ENCODE assay signal across 12 cellular contexts in genomic region chr16:3645504-3646347, GRCh38. TPM values are rescaled to one million over a fixed set of nuclear protein-coding genes. Genes with fewer than 3 reads are reported as not detected.
A peak's percentile ranks its signal among the peaks of the same experiment; 100 is the strongest.
DNase-seq lines count a peak whose midpoint lies in the region; ATAC-seq and TF ChIP-seq lines count a peak whose summit lies in the region.
"Had no signal": no experiment of that assay in that cellular context is flagged by ENCODE, and none has a peak within 500 bp of the region (broad histone marks: within the 10 kb centered on the region; RNA-seq: fewer than 3 reads in every experiment).

No MANE protein-coding gene starts in this region.

- no peak overlapping the region for H3K4me3 Mint-ChIP-seq in T-cell
- H3K4me3 Mint-ChIP-seq: naive B cell had no signal

- H3K36me3 ChIP-seq in psoas muscle (ENCODE audit: insufficient read depth in 1 of 2, low read depth in 1 of 2) = peaks cover 0 to 19% of the 10 kb centered on the region in 2 donors

- CTCF ChIA-PET in T-cell (lab: Charles Lee) = no interaction called here

- POLR2A ChIA-PET in T-cell (lab: Charles Lee) = no interaction called here

- intact Hi-C loops in psoas muscle (cut with DNase I) = no loop called here

- no peaks in the 10 kb centered on the region for H3K27me3 ChIP-seq in psoas muscle (ENCODE audit: insufficient read depth in 3 of 3, low read length in 2 of 3)
- H3K27me3 ChIP-seq: SJSA1 had no signal

- H3K36me3 Mint-ChIP-seq in T-cell = peaks cover 15% of the 10 kb centered on the region

- H3K9me3 ChIP-seq in psoas muscle = no peaks in the 10 kb centered on the region
- H3K9me3 ChIP-seq: SJSA1 had no signal

- peak; percentile 34 to 56 (median 44) for ATAC-seq in psoas muscle
- ATAC-seq in T-cell (replicated peaks in 1 of 4) = no peak
- no peak for ATAC-seq in GM21526 (IDR thresholded peaks at IDR 0.05; ENCODE audit: low FRiP score, unreplicated experiment)
- ATAC-seq: stimulated activated naive CD8-positive, alpha-beta T cell treated with anti-CD3 and anti-CD28 coated beads, Interleukin-15, Interleukin-2, amounts not matched to agents 100 U/mL and 50 U/mL, for 24 hours had no signal

- WGBS in psoas muscle, 3 donors = 52 to 66% (median 58%) methylated on average over 19 of the region's 19 CpGs

- H3K27ac Mint-ChIP-seq in T-cell = no peak overlapping the region
- H3K27ac Mint-ChIP-seq: activated T-helper 2 cell treated with anti-CD3 and anti-CD28 coated beads, Interferon-gamma antibody, Interleukin-2, Interleukin-4, amounts not matched to agents 10 μg/mL and 5 μg/mL and 100 μg/mL, durations not matched to agents 14 hours and 24 hours and 36 hours had no signal

- no peaks in the 10 kb centered on the region for H3K9me3 Mint-ChIP-seq in T-cell
- H3K9me3 Mint-ChIP-seq: activated T-helper 2 cell treated with anti-CD3 and anti-CD28 coated beads, Interferon-gamma antibody, Interleukin-2, Interleukin-4, amounts not matched to agents 10 μg/mL and 5 μg/mL and 100 μg/mL, durations not matched to agents 14 hours and 24 hours and 36 hours; naive B cell had no signal

- H3K4me1 Mint-ChIP-seq in T-cell = no peaks in the 10 kb centered on the region
- H3K4me1 Mint-ChIP-seq: naive B cell had no signal

- peaks cover 15% of the 10 kb centered on the region for H3K4me1 ChIP-seq in psoas muscle
- H3K4me1 ChIP-seq: SJSA1 had no signal

- no peaks in the 10 kb centered on the region for H3K27me3 Mint-ChIP-seq in T-cell
- H3K27me3 Mint-ChIP-seq: naive B cell had no signal

- no peak overlapping the region for H3K4me3 ChIP-seq in psoas muscle
- H3K4me3 ChIP-seq: SJSA1 had no signal

- peak overlapping the region; percentile 72 for H3K27ac ChIP-seq in psoas muscle
- H3K27ac ChIP-seq: SJSA1 had no signal

- no peak for TF ChIP-seq CTCF in psoas muscle (IDR thresholded peaks at IDR 0.05)

- DNase-seq in DMS153 (lab: John Stamatoyannopoulos, UW) (peak; percentile 59), NCI-H2227 treated with DMSO at 0.1 percent for 48 hours (lab: John Stamatoyannopoulos, UW) (peak; percentile 23), foreskin melanocyte (peak; percentile 18), psoas muscle (no peak), AML-193 (lab: John Stamatoyannopoulos, UW) (no peak), NCI-H82 (lab: John Stamatoyannopoulos, UW) (no peak), T-cell (no peak)
- DNase-seq: naive B cell; stimulated activated naive CD8-positive, alpha-beta T cell treated with anti-CD3 and anti-CD28 coated beads, Interleukin-15, Interleukin-2, amounts not matched to agents 100 U/mL and 50 U/mL, for 24 hours had no signal

RNA-seq across cellular contexts. Expression of gene DNASE1, which starts 8.8 kb away (rescaled TPM):
- total RNA-seq in psoas muscle (1 to 10 TPM; 1.6 to 7.3 (median 2.6) TPM), T-cell (10 to 100 TPM; 22.6 to 54.4 (median 52.7) TPM)
- 1 to 10 TPM in 2 of 3 donors, under 1 TPM in 1; 0.46 to 5.4 (median 5.2) TPM for polyA plus RNA-seq in psoas muscle

RNA-seq across cellular contexts. Expression of gene SLX4, which starts 34.3 kb away (rescaled TPM):
- total RNA-seq in psoas muscle (1 to 10 TPM; 1.9 to 3.1 (median 2.5) TPM), T-cell (1 to 10 TPM; 6.3 to 9.4 (median 8.5) TPM)
- 1 to 10 TPM in 2 of 3 donors, under 1 TPM in 1; 0.87 to 4.1 (median 3.1) TPM for polyA plus RNA-seq in psoas muscle

Comparison
In these comparisons a context has a peak if more than half of its experiments do, and no peak if none do; other contexts are left out.
1. DNase-seq: peak in DMS153 (single experiment), NCI-H2227 treated with DMSO at 0.1 percent for 48 hours (single experiment) and foreskin melanocyte (single experiment); none in psoas muscle (0 of 2), AML-193 (0 of 2), NCI-H82 (single experiment) and T-cell (0 of 34).
2. ATAC-seq: peak in psoas muscle (4 of 4); none in T-cell (0 of 4) and GM21526 (single experiment).